3 cellular contexts compared by ENCODE assay signal in the genomic region with DNA sequence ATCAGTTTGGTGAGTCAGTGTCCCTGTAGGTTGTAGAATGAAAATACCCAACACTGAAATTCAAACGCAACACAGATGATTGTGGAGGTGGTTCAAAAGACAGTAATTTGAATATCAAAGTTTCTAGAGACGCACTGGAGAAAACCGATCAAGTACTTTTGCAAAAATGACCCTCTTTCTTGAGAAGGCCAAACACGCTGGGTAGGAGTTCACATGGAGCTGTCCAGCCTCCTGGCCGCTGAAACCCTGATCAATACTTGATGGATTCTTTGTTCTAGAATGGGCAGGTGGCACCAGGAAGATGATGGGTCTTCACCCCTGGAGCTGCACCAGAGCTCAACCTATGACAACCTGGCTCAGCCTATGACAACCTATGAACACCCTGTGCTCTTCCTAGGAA.
TF ChIP-seq lines count a peak whose summit lies in the region.

No MANE protein-coding gene starts in this region.

TF ChIP-seq in GM23338, 12 proteins besides CTCF, POLR2A, EP300 and RAD21:
- peak; percentile 78 for TF ChIP-seq REST (IDR thresholded peaks at IDR 0.05; ENCODE audit: unreplicated experiment)
- TF ChIP-seq ZNF331 (CRISPR knock-in tag; IDR thresholded peaks at IDR 0.05; ENCODE audit: low read depth) = no peak
- no peak for TF ChIP-seq POLR2AphosphoS5 (IDR thresholded peaks at IDR 0.05; ENCODE audit: low read depth)
- TF ChIP-seq, protein P1, sequence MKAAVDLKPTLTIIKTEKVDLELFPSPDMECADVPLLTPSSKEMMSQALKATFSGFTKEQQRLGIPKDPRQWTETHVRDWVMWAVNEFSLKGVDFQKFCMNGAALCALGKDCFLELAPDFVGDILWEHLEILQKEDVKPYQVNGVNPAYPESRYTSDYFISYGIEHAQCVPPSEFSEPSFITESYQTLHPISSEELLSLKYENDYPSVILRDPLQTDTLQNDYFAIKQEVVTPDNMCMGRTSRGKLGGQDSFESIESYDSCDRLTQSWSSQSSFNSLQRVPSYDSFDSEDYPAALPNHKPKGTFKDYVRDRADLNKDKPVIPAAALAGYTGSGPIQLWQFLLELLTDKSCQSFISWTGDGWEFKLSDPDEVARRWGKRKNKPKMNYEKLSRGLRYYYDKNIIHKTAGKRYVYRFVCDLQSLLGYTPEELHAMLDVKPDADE (IDR thresholded peaks at IDR 0.05) = no peak
- TF ChIP-seq EZH2 (IDR thresholded peaks at IDR 0.05; ENCODE audit: low read depth, unreplicated experiment) = no peak

TF ChIP-seq in PFSK-1, 5 proteins besides CTCF, POLR2A, EP300 and RAD21:
- TF ChIP-seq TAF1 (IDR thresholded peaks at IDR 0.05; ENCODE audit: borderline replicate concordance, insufficient read depth, low read length) = no peak
- peak; percentile 80 to 92 for TF ChIP-seq REST (IDR thresholded peaks at IDR 0.05; ENCODE audit: insufficient read depth in 1 of 2, low read depth in 2 of 2, low read length in 2 of 2)

TF ChIP-seq in K562, 482 proteins besides CTCF, POLR2A, EP300 and RAD21:
- TF ChIP-seq MIER1 (IDR thresholded peaks at IDR 0.05; ENCODE audit: low read depth) (peak; percentile 81), MAZ (CRISPR knock-in tag; conservative IDR thresholded peaks at IDR 0.05 in 1 of 2, IDR thresholded peaks at IDR 0.05 in 1 of 2) (no peak), EHMT2 (IDR thresholded peaks at IDR 0.05) (peak; percentile 84)
